ENCODE assay signal across 7 cellular contexts in the genomic region with DNA sequence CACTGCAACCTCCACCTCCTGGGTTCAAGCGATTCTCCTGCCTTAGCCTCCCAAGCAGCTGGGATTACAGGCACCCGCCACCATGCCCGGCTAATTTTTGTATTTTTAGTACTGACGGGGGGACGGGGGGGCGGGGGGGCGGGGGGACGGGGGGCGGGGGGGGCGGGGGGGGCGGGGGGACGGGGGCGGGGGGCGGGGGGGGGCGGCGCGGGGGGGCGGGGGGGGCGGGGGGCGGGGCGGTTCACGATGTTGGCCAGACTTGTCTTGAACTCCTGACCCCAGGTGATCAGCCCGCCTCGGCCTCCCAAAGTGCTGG. TPM values are rescaled to one million over a fixed set of nuclear protein-coding genes. Genes with fewer than 3 reads are reported as not detected.
A peak's percentile ranks its signal among the peaks of the same experiment; 100 is the strongest.
DNase-seq lines count a peak whose midpoint lies in the region; ATAC-seq and TF ChIP-seq lines count a peak whose summit lies in the region.
"Not testable (repeated sequence)": the region's sequence is repeated elsewhere in the genome, so short reads cannot be mapped to it uniquely, and the experiment has no call there.

No MANE protein-coding gene starts in this region.

- not testable (repeated sequence) for TF ChIP-seq CTCF in OCI-LY3 (IDR thresholded peaks at IDR 0.05; ENCODE audit: low read depth, low read length); choroid plexus epithelial cell (conservative IDR thresholded peaks at IDR 0.05; ENCODE audit: low read depth, low read length); heart left ventricle (IDR thresholded peaks at IDR 0.05); mucosa of descending colon (IDR thresholded peaks at IDR 0.05)

- H3K27me3 Mint-ChIP-seq in activated T-cell treated with anti-CD3 and anti-CD28 coated beads, Interleukin-2, amount 50 U/mL, for 4 hours (ENCODE audit: low read depth) = not testable (repeated sequence)

- H3K4me1 ChIP-seq in OCI-LY3 (ENCODE audit: low read length) = peaks cover 13% of the 10 kb centered on the region
- H3K4me1 ChIP-seq in heart left ventricle = peaks cover 0 to 16% (median 10%) of the 10 kb centered on the region in 12 donors
- H3K4me1 ChIP-seq in mucosa of descending colon (ENCODE audit: low read depth) = not testable (repeated sequence)

- H3K4me3 Mint-ChIP-seq in activated T-cell treated with anti-CD3 and anti-CD28 coated beads, Interleukin-2, amount 50 U/mL, for 4 hours = peak overlapping the region; percentile 91

- ATAC-seq in activated T-cell treated with anti-CD3 and anti-CD28 coated beads, Interleukin-2, amount 50 U/mL, for 4 hours; heart left ventricle; mucosa of descending colon: not testable (repeated sequence)

- DNase-seq in activated T-cell treated with anti-CD3 and anti-CD28 coated beads, Interleukin-2, amount 50 U/mL, for 4 hours; choroid plexus epithelial cell (ENCODE audit: low read depth); heart left ventricle; mucosa of descending colon; skeletal muscle cell (ENCODE audit: low read depth): not testable (repeated sequence)

- peaks cover 39% of the 10 kb centered on the region for H3K79me2 ChIP-seq in OCI-LY3 (ENCODE audit: low read length)

- peaks cover 21% of the 10 kb centered on the region for H4K20me1 ChIP-seq in OCI-LY3 (ENCODE audit: insufficient read depth, low read length)

- TF ChIP-seq POLR2A in heart left ventricle (IDR thresholded peaks at IDR 0.05) = not testable (repeated sequence)

- peaks cover 19% of the 10 kb centered on the region for H3K36me3 Mint-ChIP-seq in activated T-cell treated with anti-CD3 and anti-CD28 coated beads, Interleukin-2, amount 50 U/mL, for 4 hours (ENCODE audit: insufficient read depth)

- intact Hi-C loops in heart left ventricle (cut with DNase I); mucosa of descending colon (cut with DNase I, micrococcal nuclease): not testable (repeated sequence)

- H3K27me3 ChIP-seq in OCI-LY3 (ENCODE audit: low read depth, low read length); heart left ventricle: not testable (repeated sequence)

- peaks cover 28% of the 10 kb centered on the region for H3K36me3 ChIP-seq in OCI-LY3 (replicated peaks; ENCODE audit: low read depth, low read length)
- peaks cover 0 to 27% (median 3%) of the 10 kb centered on the region in 9 donors for H3K36me3 ChIP-seq in heart left ventricle
- not testable (repeated sequence) for H3K36me3 ChIP-seq in mucosa of descending colon (ENCODE audit: low read depth)

- WGBS in heart left ventricle, 4 donors = 11 to 100% (median 26%) methylated on average over 1 to 15 of the region's 24 CpGs

- not testable (repeated sequence) for H3K9me3 ChIP-seq in OCI-LY3 (ENCODE audit: insufficient read depth, low read length); heart left ventricle; mucosa of descending colon

- H3K9me3 Mint-ChIP-seq in activated T-cell treated with anti-CD3 and anti-CD28 coated beads, Interleukin-2, amount 50 U/mL, for 4 hours = not testable (repeated sequence)

- peaks cover 26% of the 10 kb centered on the region for H3K4me1 Mint-ChIP-seq in activated T-cell treated with anti-CD3 and anti-CD28 coated beads, Interleukin-2, amount 50 U/mL, for 4 hours (ENCODE audit: low read depth)

- H3K4me3 ChIP-seq in GM08714 (ENCODE audit: low read length) (peak overlapping the region; percentile 89; the same call in 1 of the 2 replicates), OCI-LY3 (ENCODE audit: low read length) (peak overlapping the region; percentile 83), choroid plexus epithelial cell (ENCODE audit: low read depth, low read length) (peak overlapping the region; percentile 94), heart left ventricle (peak overlapping the region in 11 of 12 donors; percentile 71 to 100 (median 97)), mucosa of descending colon (peak overlapping the region; percentile 88), skeletal muscle cell (ENCODE audit: low read depth, low read length) (peak overlapping the region; percentile 82)

- H2AFZ ChIP-seq in OCI-LY3 (ENCODE audit: low read depth, low read length) = peak overlapping the region; percentile 82; the same call in 1 of the 2 replicates

- H3K9ac ChIP-seq in OCI-LY3 (ENCODE audit: low read length) = peak overlapping the region; percentile 88; the same call in 1 of the 2 replicates

- peak overlapping the region; percentile 42 for H3K4me2 ChIP-seq in OCI-LY3 (ENCODE audit: low read length)

- H3K27ac ChIP-seq in OCI-LY3 (ENCODE audit: low read length) (peak overlapping the region; percentile 32; the same call in 1 of the 2 replicates), heart left ventricle (peak overlapping the region; percentile 61 to 92 (median 86))

RNA-seq across cellular contexts. Expression of a gene that starts 0.4 kb away (rescaled TPM):
- total RNA-seq in activated T-cell treated with anti-CD3 and anti-CD28 coated beads, Interleukin-2, amount 50 U/mL, for 4 hours = 10 to 100 TPM; 64.7 to 73.8 (median 68.5) TPM
- total RNA-seq in heart left ventricle = 10 to 100 TPM; 12.9 to 18.6 (median 15.5) TPM
- polyA plus RNA-seq in heart left ventricle = 10 to 100 TPM in 1 of 2 donors, 1 to 10 TPM in 1; 7.5 to 26.8 TPM
- total RNA-seq in mucosa of descending colon = 10 to 100 TPM; 17.6 to 21.0 (median 19.9) TPM

RNA-seq across cellular contexts. Expression of a gene that starts 21.1 kb away (rescaled TPM):
- total RNA-seq in activated T-cell treated with anti-CD3 and anti-CD28 coated beads, Interleukin-2, amount 50 U/mL, for 4 hours = not detected
- total RNA-seq in heart left ventricle (not detected), mucosa of descending colon (not detected)
- not detected for polyA plus RNA-seq in heart left ventricle

RNA-seq across cellular contexts. Expression of a gene that starts 40.5 kb away (rescaled TPM):
- 100 to 1,000 TPM; 123 to 172 (median 129) TPM for total RNA-seq in activated T-cell treated with anti-CD3 and anti-CD28 coated beads, Interleukin-2, amount 50 U/mL, for 4 hours
- total RNA-seq in heart left ventricle (10 to 100 TPM; 45.6 to 97.9 (median 62.3) TPM), mucosa of descending colon (10 to 100 TPM; 29.5 to 85.5 (median 36.8) TPM)
- 100 to 1,000 TPM in 1 of 2 donors, 10 to 100 TPM in 1; 68.5 to 112 TPM for polyA plus RNA-seq in heart left ventricle
